9 cellular contexts compared by ENCODE assay signal in the genomic region with DNA sequence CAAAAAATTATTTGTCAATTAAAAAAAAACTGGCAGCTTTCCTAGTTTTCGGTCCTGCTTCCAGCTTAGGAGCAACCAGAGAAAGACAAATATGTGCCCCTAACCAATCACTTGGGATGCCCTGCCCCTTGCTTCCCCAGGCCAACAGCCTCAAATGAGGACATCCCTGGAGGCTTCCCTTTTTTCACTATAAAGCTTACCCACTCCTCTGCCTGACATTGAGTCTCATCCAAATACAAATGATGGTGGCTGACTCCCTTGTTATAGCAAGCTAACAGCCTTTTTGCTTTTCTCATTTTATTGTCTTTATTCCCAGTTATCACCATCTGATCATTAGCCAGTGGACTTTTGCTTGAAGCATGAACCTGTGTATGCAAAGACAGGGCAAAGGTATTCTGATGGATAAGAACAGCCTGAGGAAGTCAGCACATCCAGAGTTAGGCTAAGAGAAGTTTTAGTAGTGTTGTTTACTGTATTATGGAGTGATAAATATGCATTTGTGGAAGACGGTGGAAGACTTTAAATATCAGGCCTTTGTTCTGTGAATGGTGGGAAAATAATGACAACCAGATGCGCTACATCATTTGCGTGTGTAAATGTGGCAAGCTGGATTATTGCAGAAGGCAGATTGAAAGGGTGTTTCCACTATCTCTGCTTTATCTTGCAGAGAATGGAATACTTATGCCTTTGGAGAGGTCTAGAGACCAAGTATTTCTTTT. TPM values are rescaled to one million over a fixed set of nuclear protein-coding genes. Genes with fewer than 3 reads are reported as not detected.
DNase-seq lines count a peak whose midpoint lies in the region; ATAC-seq and TF ChIP-seq lines count a peak whose summit lies in the region.
"Had no signal": no experiment of that assay in that cellular context is flagged by ENCODE, and none has a peak within 500 bp of the region (broad histone marks: within the 10 kb centered on the region; RNA-seq: fewer than 3 reads in every experiment).

No MANE protein-coding gene starts in this region.

- H3K36me3 ChIP-seq in DOHH2 (ENCODE audit: control insufficient read depth, low read length): peaks cover 27% of the 10 kb centered on the region
- no peaks in the 10 kb centered on the region for H3K36me3 ChIP-seq in osteoblast (ENCODE audit: insufficient read depth, low read length)
- no peaks in the 10 kb centered on the region for H3K36me3 ChIP-seq in mucosa of descending colon (ENCODE audit: low read depth)
- H3K36me3 ChIP-seq: pancreas had no signal

- H3K36me3 Mint-ChIP-seq in brain: no peaks in the 10 kb centered on the region

- H3K9me3 Mint-ChIP-seq in brain: peaks cover 0 to 3% (median 0%) of the 10 kb centered on the region in 5 experiments

- H3K27ac ChIP-seq in DOHH2 (ENCODE audit: low read depth, low read length) (peak overlapping the region; percentile 98), osteoblast (ENCODE audit: low read depth, low read length) (no peak overlapping the region)

- H3K4me1 ChIP-seq in DOHH2 (ENCODE audit: control insufficient read depth, low read length) (peaks cover 84% of the 10 kb centered on the region), osteoblast (ENCODE audit: insufficient read depth, low read length) (peaks cover 11% of the 10 kb centered on the region), mucosa of descending colon (ENCODE audit: low read depth) (peaks cover 18% of the 10 kb centered on the region)

- no peak overlapping the region for H2AFZ ChIP-seq in osteoblast (ENCODE audit: low read length)

- H3F3A ChIP-seq in DOHH2 (ENCODE audit: control insufficient read depth, insufficient read depth): peaks cover 55% of the 10 kb centered on the region

- H3K79me2 ChIP-seq in DOHH2 (ENCODE audit: control insufficient read depth, low read length) (peaks cover 50% of the 10 kb centered on the region), osteoblast (ENCODE audit: insufficient read depth, low read length) (peaks cover 30% of the 10 kb centered on the region)

- DNase-seq in LNCaP clone FGC (ENCODE audit: low read depth) (no peak), osteoblast (ENCODE audit: insufficient read length, low spot score, missing footprints) (no peak), mucosa of descending colon (no peak), NCI-H1092 (lab: John Stamatoyannopoulos, UW) (no peak), putamen (ENCODE audit: low spot score) (no peak)
- DNase-seq: pancreas had no signal

- H3K9me2 ChIP-seq in DOHH2 (replicated peaks; ENCODE audit: control insufficient read depth, low read length): no peaks in the 10 kb centered on the region

- H3K27me3 ChIP-seq in DOHH2 (ENCODE audit: control insufficient read depth, low read length) (no peaks in the 10 kb centered on the region), osteoblast (ENCODE audit: insufficient read depth, low read length) (no peaks in the 10 kb centered on the region)
- H3K27me3 ChIP-seq: pancreas had no signal

- no peaks in the 10 kb centered on the region for H3K27me3 Mint-ChIP-seq in brain

- peaks cover 33% of the 10 kb centered on the region for H3K4me1 Mint-ChIP-seq in brain

- H3K4me3 ChIP-seq in DOHH2 (ENCODE audit: low read length) (peak overlapping the region; percentile 91), LNCaP clone FGC (ENCODE audit: low read depth, low read length) (peak overlapping the region; percentile 59; the same call in 1 of the 2 replicates), osteoblast (ENCODE audit: insufficient read depth, low read length) (no peak overlapping the region), mucosa of descending colon (no peak overlapping the region)

- H3K9me3 ChIP-seq in DOHH2 (ENCODE audit: control insufficient read depth, insufficient read depth, low read length): no peaks in the 10 kb centered on the region
- H3K9me3 ChIP-seq in osteoblast (ENCODE audit: low read depth, low read length): no peaks in the 10 kb centered on the region
- H3K9me3 ChIP-seq in mucosa of descending colon: no peaks in the 10 kb centered on the region
- H3K9me3 ChIP-seq: pancreas had no signal

- peak overlapping the region; percentile 55 to 99 (median 88) for H3K27ac Mint-ChIP-seq in brain

- H4K20me1 ChIP-seq in DOHH2 (ENCODE audit: control insufficient read depth, insufficient read depth, low read depth, low read length): peaks cover 11% of the 10 kb centered on the region; the same call in 1 of the 2 replicates
- peaks cover 20% of the 10 kb centered on the region for H4K20me1 ChIP-seq in osteoblast (ENCODE audit: insufficient read depth, low read length)

- intact Hi-C loops in mucosa of descending colon (cut with DNase I, micrococcal nuclease): no loop called here

- TF ChIP-seq CTCF in DOHH2 (IDR thresholded peaks at IDR 0.05; ENCODE audit: low read depth, low read length, poor library complexity, severe bottlenecking) (no peak), LNCaP clone FGC (IDR thresholded peaks at IDR 0.05; ENCODE audit: control insufficient read depth, extremely low read depth, insufficient read depth) (no peak), brain (conservative IDR thresholded peaks at IDR 0.05) (no peak), osteoblast (IDR thresholded peaks at IDR 0.05; ENCODE audit: extremely low read depth, low read depth, low read length) (no peak), mucosa of descending colon (IDR thresholded peaks at IDR 0.05) (no peak)

- no peak for ATAC-seq in mucosa of descending colon
- ATAC-seq in GM21390 (IDR thresholded peaks at IDR 0.05; ENCODE audit: unreplicated experiment): no peak

- H3K4me3 Mint-ChIP-seq in brain: peak overlapping the region; percentile 84 to 97 (median 95)

- peak overlapping the region; percentile 86 for H3K4me2 ChIP-seq in DOHH2 (ENCODE audit: low read length)
- H3K4me2 ChIP-seq in osteoblast (ENCODE audit: insufficient read depth, low read length): peak overlapping the region; percentile 83

RNA-seq across cellular contexts. Expression of a gene that starts 1.7 kb away (rescaled TPM):
- polyA plus RNA-seq in brain (ENCODE audit: insufficient read depth, low read depth, low replicate concordance): 75.0 TPM
- total RNA-seq in osteoblast: 41.8 and 42.3 TPM in 2 replicates
- 10 to 100 TPM; 33.4 to 43.8 (median 35.8) TPM for total RNA-seq in mucosa of descending colon

RNA-seq across cellular contexts. Expression of a gene that starts 19.5 kb away (rescaled TPM):
- polyA plus RNA-seq in brain (ENCODE audit: insufficient read depth, low read depth, low replicate concordance): 0.17 TPM
- total RNA-seq in osteoblast: 0.29 and 0.36 TPM in 2 replicates
- total RNA-seq in mucosa of descending colon: 1 to 10 TPM; 3.8 to 6.9 (median 3.9) TPM

Comparison
In these comparisons a context has a peak if more than half of its experiments do, and no peak if none do; other contexts are left out.
1. H3K4me3 ChIP-seq: peak in DOHH2 (single experiment) and LNCaP clone FGC (single experiment); none in osteoblast (single experiment) and mucosa of descending colon (single experiment).